ENCODE assay signal across 16 cellular contexts in the genomic region with DNA sequence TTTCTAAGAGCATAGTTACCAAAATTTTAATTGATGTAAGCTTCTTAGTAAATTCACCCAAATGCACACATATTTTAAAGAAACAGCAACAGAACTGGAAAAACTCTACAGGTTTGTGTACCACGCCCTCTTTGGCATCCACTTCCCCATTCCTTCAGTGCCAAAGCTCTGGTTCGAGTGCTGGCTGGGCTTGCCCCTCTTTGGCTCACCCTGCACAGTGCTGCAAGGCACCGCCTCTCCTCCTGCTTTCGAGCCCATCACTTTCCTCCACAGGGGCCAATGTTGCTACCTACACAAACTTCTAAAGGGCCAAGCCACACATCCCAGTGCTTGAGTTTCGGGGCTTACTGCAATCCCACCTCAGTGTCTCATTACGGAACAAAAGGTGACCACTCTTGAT. TPM values are rescaled to one million over a fixed set of nuclear protein-coding genes. Genes with fewer than 3 reads are reported as not detected.
A peak's percentile ranks its signal among the peaks of the same experiment; 100 is the strongest.
DNase-seq lines count a peak whose midpoint lies in the region; TF ChIP-seq lines count a peak whose summit lies in the region.
"Had no signal": no experiment of that assay in that cellular context is flagged by ENCODE, and none has a peak within 500 bp of the region (broad histone marks: within the 10 kb centered on the region; RNA-seq: fewer than 3 reads in every experiment).

No MANE protein-coding gene starts in this region.

- CTCF ChIA-PET in RWPE1 (lab: Yijun Ruan, JAX), result interaction anchor here (0.6 to 0.8 kb wide), 2 partner anchors 14 to 24 kb away, joined by 4 read pairs; no protein-coding TSS in a partner anchor

- TF ChIP-seq POLR2A in stomach (IDR thresholded peaks at IDR 0.05), result no peak

- H3K4me1 ChIP-seq in stomach, result peaks cover 8 to 71% (median 37%) of the 10 kb centered on the region in 4 donors

- TF ChIP-seq CTCF in RWPE1 (conservative IDR thresholded peaks at IDR 0.05; ENCODE audit: low read depth) (no peak), stomach (IDR thresholded peaks at IDR 0.05) (no peak)

- WGBS in stomach, 5 donors, result 38 to 54% (median 48%) methylated on average over 6 of the region's 6 CpGs

- TF ChIP-seq EP300 in stomach (IDR thresholded peaks at IDR 0.05), result no peak

- no peak overlapping the region for H3K4me3 ChIP-seq in stomach
- H3K4me3 ChIP-seq: breast epithelium had no signal

- intact Hi-C loops in stomach (cut with DNase I; ENCODE audit: low total_unique reads), result no loop called here

- POLR2A ChIA-PET in RWPE1 (lab: Yijun Ruan, JAX; ENCODE audit: low non-redundant PET), result no interaction called here

- H3K27ac ChIP-seq in RWPE1 (peak overlapping the region; percentile 91), epithelial cell of prostate (peak overlapping the region; percentile 99), stomach (peak overlapping the region in 4 of 5 donors; percentile 2 to 77 (median 56))
- H3K27ac ChIP-seq: parathyroid adenoma had no signal

- H3K36me3 ChIP-seq in stomach, result peaks cover 0 to 12% (median 9%) of the 10 kb centered on the region in 4 donors
- H3K36me3 ChIP-seq: breast epithelium had no signal

- no peaks in the 10 kb centered on the region for H3K27me3 ChIP-seq in stomach
- H3K27me3 ChIP-seq: breast epithelium had no signal

- peak; percentile 17 for DNase-seq in DMS53 (lab: John Stamatoyannopoulos, UW)
- no peak for DNase-seq in DMS53 treated with DMSO at 0.1 percent for 48 hours (lab: John Stamatoyannopoulos, UW; ENCODE audit: unreplicated experiment)
- DNase-seq in RWPE1 (ENCODE audit: low spot score), result peak; percentile 62
- DNase-seq in epithelial cell of prostate (ENCODE audit: low read depth, low spot score), result no peak
- DNase-seq in stomach, result peak; percentile 61
- no peak for DNase-seq in DMS114 treated with DMSO at 0.1 percent for 48 hours (lab: John Stamatoyannopoulos, UW; ENCODE audit: unreplicated experiment)
- DNase-seq in AML-193 (lab: John Stamatoyannopoulos, UW), result no peak
- DNase-seq in cortex of kidney (lab: John Stamatoyannopoulos, UW), result no peak
- DNase-seq: 8988T; activated T-cell treated with anti-CD3 and anti-CD28 coated beads, Interleukin-2, amount 50 U/mL, for 24 hours; NCI-H774 had no signal

- H3K9me3 ChIP-seq in stomach, result no peaks in the 10 kb centered on the region
- H3K9me3 ChIP-seq: breast epithelium had no signal

RNA-seq across cellular contexts. Expression of a gene that starts 9.6 kb away (rescaled TPM):
- 10 to 100 TPM in 3 of 5 donors, 1 to 10 TPM in 2; 1.8 to 80.8 (median 23.9) TPM for total RNA-seq in stomach
- polyA plus RNA-seq in stomach, result 10 to 100 TPM in 1 of 3 donors, 1 to 10 TPM in 2; 2.0 to 18.1 (median 7.4) TPM

RNA-seq across cellular contexts. Expression of a gene that starts 43.4 kb away (rescaled TPM):
- total RNA-seq in stomach, result not detected
- 1 to 10 TPM in 1 of 3 donors, under 1 TPM in 1, not detected in 1; 0.19 to 2.6 TPM for polyA plus RNA-seq in stomach
- total RNA-seq: frontal cortex, liver, temporal lobe had no signal
- polyA plus RNA-seq: liver had no signal

Comparison
In these comparisons a context has a peak if more than half of its experiments do, and no peak if none do; other contexts are left out.
1. DNase-seq: peak in DMS53 (single experiment), RWPE1 (single experiment) and stomach (single experiment); none in DMS53 treated with DMSO at 0.1 percent for 48 hours (single experiment), epithelial cell of prostate (single experiment), DMS114 treated with DMSO at 0.1 percent for 48 hours (single experiment), AML-193 (0 of 2) and cortex of kidney (single experiment).
2. Peak in every context shown above with its lines, with median percentiles within 50 percentile points of each other: H3K27ac ChIP-seq.